In the genomic region with DNA sequence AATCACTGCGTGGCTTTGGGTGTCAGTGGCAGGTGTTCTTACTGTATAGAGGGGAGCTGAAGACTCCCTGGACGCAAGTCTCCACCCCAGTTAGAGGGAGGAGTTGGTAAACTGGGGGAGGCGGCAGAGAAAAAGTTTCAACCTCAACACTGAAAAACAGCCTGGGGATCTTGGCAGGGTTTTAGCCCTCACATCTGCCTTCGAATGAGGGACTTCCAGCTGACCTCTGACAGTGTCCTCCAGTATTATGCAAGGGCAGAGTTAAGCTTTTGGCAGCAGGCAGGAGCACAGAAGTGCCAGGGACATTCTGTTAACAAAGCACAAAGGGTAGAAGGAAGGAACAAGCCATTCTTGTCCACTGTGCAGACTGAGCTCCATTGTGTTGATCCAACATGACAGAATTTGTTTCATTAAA, we compare ENCODE assay signal across 10 cellular contexts. TPM values are rescaled to one million over a fixed set of nuclear protein-coding genes. Genes with fewer than 3 reads are reported as not detected.
A peak's percentile ranks its signal among the peaks of the same experiment; 100 is the strongest.
DNase-seq lines count a peak whose midpoint lies in the region; ATAC-seq and TF ChIP-seq lines count a peak whose summit lies in the region.
"Had no signal": no experiment of that assay in that cellular context is flagged by ENCODE, and none has a peak within 500 bp of the region (broad histone marks: within the 10 kb centered on the region; RNA-seq: fewer than 3 reads in every experiment).

No MANE protein-coding gene starts in this region.

- H3K36me3 ChIP-seq in right atrium auricular region, result no peaks in the 10 kb centered on the region
- H3K36me3 ChIP-seq in rectal smooth muscle tissue (ENCODE audit: control insufficient read depth, insufficient read depth, low read length), result no peaks in the 10 kb centered on the region

- H3K4me1 Mint-ChIP-seq in WTC11, result peaks cover 73% of the 10 kb centered on the region

- peak overlapping the region in 1 of 2 donors; percentile 15 for H3K4me3 ChIP-seq in right atrium auricular region
- H3K4me3 ChIP-seq in rectal smooth muscle tissue (ENCODE audit: low read length), result peak overlapping the region; percentile 24

- peak overlapping the region; percentile 50 for H3K4me3 Mint-ChIP-seq in WTC11
- H3K4me3 Mint-ChIP-seq: immature natural killer cell; stimulated activated naive CD8-positive, alpha-beta T cell treated with anti-CD3 and anti-CD28 coated beads, Interleukin-15, Interleukin-2, amounts not matched to agents 100 ng/mL and 50 ng/mL, for 24 hours had no signal

- H3K27ac Mint-ChIP-seq in WTC11, result peak overlapping the region; percentile 99
- H3K27ac Mint-ChIP-seq: immature natural killer cell; stimulated activated naive CD8-positive, alpha-beta T cell treated with anti-CD3 and anti-CD28 coated beads, Interleukin-15, Interleukin-2, amounts not matched to agents 100 ng/mL and 50 ng/mL, for 24 hours had no signal

- TF ChIP-seq CTCF in WTC11 (IDR thresholded peaks at IDR 0.05) (no peak), right atrium auricular region (IDR thresholded peaks at IDR 0.05) (no peak)

- DNase-seq in WTC11 (ENCODE audit: low spot score), result no peak
- peak; percentile 92 for DNase-seq in right atrium auricular region (ENCODE audit: low spot score)
- no peak for DNase-seq in germinal center (ENCODE audit: low spot score)
- DNase-seq in COR-L47 (lab: John Stamatoyannopoulos, UW), result no peak
- DNase-seq in activated CD4-positive, CD25-positive, alpha-beta regulatory T cell (lab: John Stamatoyannopoulos, UW), result no peak
- DNase-seq: immature natural killer cell had no signal

- CTCF ChIA-PET in WTC11 (lab: Charles Lee), result interaction anchor here (0.5 to 5.6 kb wide), 10 partner anchors 10 to 318 kb away, joined by 3 to 61 read pairs (median 3); no protein-coding TSS in a partner anchor

- ATAC-seq in GM19395 (IDR thresholded peaks at IDR 0.05; ENCODE audit: unreplicated experiment) (peak; percentile 47), WTC11 (peak; percentile 10), GM18907 (IDR thresholded peaks at IDR 0.05; ENCODE audit: unreplicated experiment) (no peak)

- H3K27me3 ChIP-seq in right atrium auricular region (no peaks in the 10 kb centered on the region), rectal smooth muscle tissue (ENCODE audit: control insufficient read depth, insufficient read depth, low read length) (peaks cover 2% of the 10 kb centered on the region)

- H3K4me1 ChIP-seq in right atrium auricular region (peaks cover 0 to 37% of the 10 kb centered on the region in 2 donors), rectal smooth muscle tissue (ENCODE audit: control insufficient read depth, insufficient read depth, low read length) (peaks cover 8% of the 10 kb centered on the region)

- POLR2A ChIA-PET in WTC11 (lab: Charles Lee), result interaction anchor here (0.8 to 1.5 kb wide), 3 partner anchors 26 to 494 kb away, joined by 3 read pairs; no protein-coding TSS in a partner anchor

- peak overlapping the region; percentile 80 to 87 for H3K27ac ChIP-seq in right atrium auricular region
- H3K27ac ChIP-seq in rectal smooth muscle tissue (ENCODE audit: low read depth, low read length), result no peak overlapping the region

- H3K9me3 ChIP-seq in right atrium auricular region, result no peaks in the 10 kb centered on the region

- H3K9me3 Mint-ChIP-seq in WTC11, result no peaks in the 10 kb centered on the region
- H3K9me3 Mint-ChIP-seq: immature natural killer cell; stimulated activated naive CD8-positive, alpha-beta T cell treated with anti-CD3 and anti-CD28 coated beads, Interleukin-15, Interleukin-2, amounts not matched to agents 100 ng/mL and 50 ng/mL, for 24 hours had no signal

- H3K27me3 Mint-ChIP-seq in WTC11 (ENCODE audit: low read depth), result peaks cover 5% of the 10 kb centered on the region

- no peaks in the 10 kb centered on the region for H3K36me3 Mint-ChIP-seq in WTC11
- H3K36me3 Mint-ChIP-seq: immature natural killer cell had no signal

- H3K9ac ChIP-seq in rectal smooth muscle tissue (ENCODE audit: low read length), result no peak overlapping the region

TF ChIP-seq in WTC11, 78 proteins besides CTCF, POLR2A, EP300 and RAD21:
- TF ChIP-seq, protein P1, sequence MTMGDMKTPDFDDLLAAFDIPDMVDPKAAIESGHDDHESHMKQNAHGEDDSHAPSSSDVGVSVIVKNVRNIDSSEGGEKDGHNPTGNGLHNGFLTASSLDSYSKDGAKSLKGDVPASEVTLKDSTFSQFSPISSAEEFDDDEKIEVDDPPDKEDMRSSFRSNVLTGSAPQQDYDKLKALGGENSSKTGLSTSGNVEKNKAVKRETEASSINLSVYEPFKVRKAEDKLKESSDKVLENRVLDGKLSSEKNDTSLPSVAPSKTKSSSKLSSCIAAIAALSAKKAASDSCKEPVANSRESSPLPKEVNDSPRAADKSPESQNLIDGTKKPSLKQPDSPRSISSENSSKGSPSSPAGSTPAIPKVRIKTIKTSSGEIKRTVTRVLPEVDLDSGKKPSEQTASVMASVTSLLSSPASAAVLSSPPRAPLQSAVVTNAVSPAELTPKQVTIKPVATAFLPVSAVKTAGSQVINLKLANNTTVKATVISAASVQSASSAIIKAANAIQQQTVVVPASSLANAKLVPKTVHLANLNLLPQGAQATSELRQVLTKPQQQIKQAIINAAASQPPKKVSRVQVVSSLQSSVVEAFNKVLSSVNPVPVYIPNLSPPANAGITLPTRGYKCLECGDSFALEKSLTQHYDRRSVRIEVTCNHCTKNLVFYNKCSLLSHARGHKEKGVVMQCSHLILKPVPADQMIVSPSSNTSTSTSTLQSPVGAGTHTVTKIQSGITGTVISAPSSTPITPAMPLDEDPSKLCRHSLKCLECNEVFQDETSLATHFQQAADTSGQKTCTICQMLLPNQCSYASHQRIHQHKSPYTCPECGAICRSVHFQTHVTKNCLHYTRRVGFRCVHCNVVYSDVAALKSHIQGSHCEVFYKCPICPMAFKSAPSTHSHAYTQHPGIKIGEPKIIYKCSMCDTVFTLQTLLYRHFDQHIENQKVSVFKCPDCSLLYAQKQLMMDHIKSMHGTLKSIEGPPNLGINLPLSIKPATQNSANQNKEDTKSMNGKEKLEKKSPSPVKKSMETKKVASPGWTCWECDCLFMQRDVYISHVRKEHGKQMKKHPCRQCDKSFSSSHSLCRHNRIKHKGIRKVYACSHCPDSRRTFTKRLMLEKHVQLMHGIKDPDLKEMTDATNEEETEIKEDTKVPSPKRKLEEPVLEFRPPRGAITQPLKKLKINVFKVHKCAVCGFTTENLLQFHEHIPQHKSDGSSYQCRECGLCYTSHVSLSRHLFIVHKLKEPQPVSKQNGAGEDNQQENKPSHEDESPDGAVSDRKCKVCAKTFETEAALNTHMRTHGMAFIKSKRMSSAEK (CRISPR knock-in tag; IDR thresholded peaks at IDR 0.05; ENCODE audit: borderline replicate concordance), result no peak

RNA-seq across cellular contexts. Expression of gene RAB4A, which starts 41.2 kb away (rescaled TPM):
- total RNA-seq in WTC11 (2021) (67.9 to 80.0 TPM (median 79.2 TPM) in 3 replicates), right atrium auricular region (10 to 100 TPM; 44.4 to 60.8 TPM)
